ENCODE assay signal across 1 cellular context in the genomic region with DNA sequence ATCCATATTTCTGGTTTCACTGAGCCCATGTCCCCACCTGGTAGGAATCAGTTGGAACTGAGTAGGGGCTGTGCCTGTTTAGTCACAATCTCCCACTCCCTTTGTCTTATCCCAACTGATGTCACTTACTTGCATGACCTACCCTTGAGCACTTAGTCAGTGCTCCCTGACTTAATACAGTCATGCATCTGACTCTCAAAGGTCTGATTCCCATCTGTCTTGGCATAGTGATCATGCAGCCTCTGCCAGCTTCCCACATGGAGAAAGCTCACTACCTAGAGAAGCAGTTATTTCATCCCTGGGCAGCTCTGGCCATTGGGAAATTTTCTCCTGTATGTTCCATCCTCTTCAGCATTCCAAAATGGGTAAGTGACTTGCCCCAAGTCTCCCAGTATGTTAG.
TF ChIP-seq lines count a peak whose summit lies in the region.

No MANE protein-coding gene starts in this region.

TF ChIP-seq in IMR-90, 13 proteins besides CTCF, POLR2A, EP300 and RAD21:
- TF ChIP-seq BHLHE40 (IDR thresholded peaks at IDR 0.05; ENCODE audit: low read depth, low read length), result no peak
- TF ChIP-seq RCOR1 (IDR thresholded peaks at IDR 0.05; ENCODE audit: insufficient replicate concordance, low read length), result no peak
- TF ChIP-seq FOS (IDR thresholded peaks at IDR 0.05; ENCODE audit: low read depth, low read length), result no peak; the same call in 1 of the 2 replicates
- TF ChIP-seq MAZ (IDR thresholded peaks at IDR 0.05; ENCODE audit: borderline replicate concordance, low read depth, low read length), result no peak
- TF ChIP-seq CEBPB (IDR thresholded peaks at IDR 0.05; ENCODE audit: low read depth, low read length), result no peak
- TF ChIP-seq MAFK (IDR thresholded peaks at IDR 0.05; ENCODE audit: low read depth, low read length), result no peak
